In the genomic region with DNA sequence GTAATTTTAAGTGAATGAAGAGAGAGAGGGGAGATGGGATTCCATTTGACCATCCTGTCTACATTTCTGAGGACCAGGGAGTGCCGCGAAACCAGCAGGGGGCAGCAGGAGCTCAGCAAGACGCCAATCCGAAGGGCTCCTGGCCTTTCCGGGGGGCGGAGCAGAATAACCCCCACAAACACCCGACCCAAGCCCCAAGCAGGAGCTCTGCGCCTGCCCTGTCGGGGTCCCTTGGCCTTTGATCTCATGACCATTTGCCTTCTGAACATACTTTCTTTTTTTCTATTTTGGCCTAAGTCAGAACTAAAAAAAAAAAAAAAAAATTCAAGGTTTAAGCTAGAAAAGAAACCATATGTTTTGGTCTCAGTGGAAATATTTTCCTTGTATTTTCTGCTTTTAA, we compare ENCODE assay signal across 8 cellular contexts. TPM values are rescaled to one million over a fixed set of nuclear protein-coding genes. Genes with fewer than 3 reads are reported as not detected.
DNase-seq lines count a peak whose midpoint lies in the region; ATAC-seq and TF ChIP-seq lines count a peak whose summit lies in the region.

No MANE protein-coding gene starts in this region.

- peak; percentile 69 to 81 (median 76) for DNase-seq in CD4-positive, alpha-beta memory T cell
- DNase-seq in HPDE6-E6E7 (ENCODE audit: extremely low spot score) (peak; percentile 65), Panc1 (ENCODE audit: low read depth, low spot score) (peak; percentile 42), fibroblast of gingiva (ENCODE audit: low read depth) (peak; percentile 36)
- DNase-seq in activated T-cell treated with anti-CD3 and anti-CD28 coated beads, Interleukin-2, amount 50 U/mL, for 72 hours = peak; percentile 88 to 90
- peak; percentile 77 to 83 for DNase-seq in stimulated activated naive CD8-positive, alpha-beta T cell treated with anti-CD3 and anti-CD28 coated beads, Interleukin-15, amount 100 ng/mL, for 72 hours

- peaks cover 47% of the 10 kb centered on the region for H3K4me1 ChIP-seq in CD4-positive, alpha-beta memory T cell (ENCODE audit: insufficient read depth, low read length)
- 0 out of 2 replicates have a peak, but pooled peaks cover 3% of the 10 kb centered on the region for H3K4me1 ChIP-seq in Panc1 (ENCODE audit: control insufficient read depth, insufficient read depth, low read length)
- peaks cover 40 to 44% of the 10 kb centered on the region in 2 experiments for H3K4me1 ChIP-seq in neutrophil (ENCODE audit: control insufficient read depth in 1 of 2, insufficient read depth in 1 of 2, low read depth in 1 of 2, low read length in 1 of 2)

- TF ChIP-seq CTCF in Panc1 (IDR thresholded peaks at IDR 0.05) = peak; percentile 98
- TF ChIP-seq CTCF in neutrophil (IDR thresholded peaks at IDR 0.05) = peak; percentile 53

- no TSS peak for BruUV-seq in Panc1 (replicated peaks; lab: Mats Ljungman, UMichigan)

- peak; percentile 96 for ATAC-seq in Panc1
- ATAC-seq in activated T-cell treated with anti-CD3 and anti-CD28 coated beads, Interleukin-2, amount 50 U/mL, for 72 hours (replicated peaks in 1 of 2) = peak; percentile 8 to 34
- peak; percentile 34 for ATAC-seq in stimulated activated naive CD8-positive, alpha-beta T cell treated with anti-CD3 and anti-CD28 coated beads, Interleukin-15, amount 100 ng/mL, for 72 hours
- no peak for ATAC-seq in GM19397 (IDR thresholded peaks at IDR 0.05; ENCODE audit: unreplicated experiment)

- no peaks in the 10 kb centered on the region for H3K9me3 ChIP-seq in CD4-positive, alpha-beta memory T cell (ENCODE audit: control insufficient read depth in 1 of 2, low read length in 2 of 2)
- H3K9me3 ChIP-seq in Panc1 (ENCODE audit: control insufficient read depth, insufficient read depth, low read depth, low read length) (no peaks in the 10 kb centered on the region), neutrophil (no peaks in the 10 kb centered on the region)

- intact Hi-C loops in CD4-positive, alpha-beta memory T cell (cut with micrococcal nuclease) = loop anchor here (1.0 to 2.0 kb wide), 6 partner anchors 26 to 290 kb away; a partner anchor contains a TSS
- intact Hi-C loops in Panc1 (cut with micrococcal nuclease; ENCODE audit: unreplicated experiment) = loop anchor here (2.0 to 10.0 kb wide), 3 partner anchors 92 to 286 kb away; no protein-coding TSS in a partner anchor

- H3K27ac Mint-ChIP-seq in CD4-positive, alpha-beta memory T cell = peak overlapping the region in 6 of 7 donors; percentile 26 to 93 (median 77)
- H3K27ac Mint-ChIP-seq in activated T-cell treated with anti-CD3 and anti-CD28 coated beads, Interleukin-2, amount 50 U/mL, for 72 hours = peak overlapping the region; percentile 89
- peak overlapping the region; percentile 83 to 87 for H3K27ac Mint-ChIP-seq in stimulated activated naive CD8-positive, alpha-beta T cell treated with anti-CD3 and anti-CD28 coated beads, Interleukin-15, amount 100 ng/mL, for 72 hours

- in situ Hi-C loops in Panc1 (cut with HindIII; ENCODE audit: low pct_unique_long_range_greater_than_20kb, low sequenced_read_pairs) = no loop called here

- no peaks in the 10 kb centered on the region for H3K9me3 Mint-ChIP-seq in CD4-positive, alpha-beta memory T cell
- no peaks in the 10 kb centered on the region for H3K9me3 Mint-ChIP-seq in activated T-cell treated with anti-CD3 and anti-CD28 coated beads, Interleukin-2, amount 50 U/mL, for 72 hours
- no peaks in the 10 kb centered on the region for H3K9me3 Mint-ChIP-seq in stimulated activated naive CD8-positive, alpha-beta T cell treated with anti-CD3 and anti-CD28 coated beads, Interleukin-15, amount 100 ng/mL, for 72 hours

- CTCF ChIA-PET in CD4-positive, alpha-beta memory T cell (lab: Charles Lee; ENCODE audit: partially characterized antibody) = interaction anchor here (0.6 to 3.3 kb wide), 66 partner anchors 9 to 1061 kb away, joined by 3 to 138 read pairs (median 6); a partner anchor contains a TSS
- CTCF ChIA-PET in Panc1 (lab: Charles Lee) = interaction anchor here (0.6 to 1.5 kb wide), 16 partner anchors 11 to 153 kb away, joined by 3 to 12 read pairs (median 4); a partner anchor contains a TSS

- peaks cover 42 to 43% of the 10 kb centered on the region in 2 donors for H3K36me3 Mint-ChIP-seq in CD4-positive, alpha-beta memory T cell
- H3K36me3 Mint-ChIP-seq in activated T-cell treated with anti-CD3 and anti-CD28 coated beads, Interleukin-2, amount 50 U/mL, for 72 hours (ENCODE audit: insufficient read depth in 2 of 2) = peaks cover 12 to 48% of the 10 kb centered on the region in 2 donors

- POLR2A ChIA-PET in CD4-positive, alpha-beta memory T cell (lab: Charles Lee; ENCODE audit: partially characterized antibody) = interaction anchor here (0.6 to 3.3 kb wide), 24 partner anchors 11 to 147 kb away, joined by 3 to 26 read pairs (median 6); a partner anchor contains a TSS
- POLR2A ChIA-PET in Panc1 (lab: Charles Lee) = no interaction called here

- H3K4me3 ChIP-seq in CD4-positive, alpha-beta memory T cell (ENCODE audit: low read length in 2 of 2) = no peak overlapping the region
- H3K4me3 ChIP-seq in Panc1 (ENCODE audit: low read depth in 2 of 2, low read length in 2 of 2) (no peak overlapping the region), neutrophil (ENCODE audit: low read depth in 1 of 2, low read length in 1 of 2) (no peak overlapping the region)

- H3K27me3 Mint-ChIP-seq in CD4-positive, alpha-beta memory T cell = no peaks in the 10 kb centered on the region
- H3K27me3 Mint-ChIP-seq in activated T-cell treated with anti-CD3 and anti-CD28 coated beads, Interleukin-2, amount 50 U/mL, for 72 hours (ENCODE audit: low read depth) = no peaks in the 10 kb centered on the region
- H3K27me3 Mint-ChIP-seq in stimulated activated naive CD8-positive, alpha-beta T cell treated with anti-CD3 and anti-CD28 coated beads, Interleukin-15, amount 100 ng/mL, for 72 hours = no peaks in the 10 kb centered on the region

- peak overlapping the region; percentile 27 for H3K27ac ChIP-seq in CD4-positive, alpha-beta memory T cell (ENCODE audit: low read depth, low read length)
- H3K27ac ChIP-seq in Panc1 (ENCODE audit: low read length) (no peak overlapping the region), neutrophil (peak overlapping the region; percentile 52)

- H3K36me3 ChIP-seq in CD4-positive, alpha-beta memory T cell (ENCODE audit: insufficient read depth, low read length) = peaks cover 27% of the 10 kb centered on the region
- H3K36me3 ChIP-seq in Panc1 (ENCODE audit: control insufficient read depth, insufficient read depth, low read length) (no peaks in the 10 kb centered on the region), neutrophil (peaks cover 100% of the 10 kb centered on the region)

- H3K4me1 Mint-ChIP-seq in CD4-positive, alpha-beta memory T cell = peaks cover 3 to 14% (median 9%) of the 10 kb centered on the region in 4 donors
- peaks cover 32% of the 10 kb centered on the region for H3K4me1 Mint-ChIP-seq in activated T-cell treated with anti-CD3 and anti-CD28 coated beads, Interleukin-2, amount 50 U/mL, for 72 hours (ENCODE audit: low read depth)
- peaks cover 35% of the 10 kb centered on the region for H3K4me1 Mint-ChIP-seq in stimulated activated naive CD8-positive, alpha-beta T cell treated with anti-CD3 and anti-CD28 coated beads, Interleukin-15, amount 100 ng/mL, for 72 hours

- H3K4me3 Mint-ChIP-seq in CD4-positive, alpha-beta memory T cell = peak overlapping the region in 7 of 8 donors; percentile 13 to 70 (median 47)
- peak overlapping the region in 1 of 2 donors; percentile 76 for H3K4me3 Mint-ChIP-seq in activated T-cell treated with anti-CD3 and anti-CD28 coated beads, Interleukin-2, amount 50 U/mL, for 72 hours
- H3K4me3 Mint-ChIP-seq in stimulated activated naive CD8-positive, alpha-beta T cell treated with anti-CD3 and anti-CD28 coated beads, Interleukin-15, amount 100 ng/mL, for 72 hours = peak overlapping the region in 1 of 2 donors; percentile 30

- no peaks in the 10 kb centered on the region for H3K27me3 ChIP-seq in CD4-positive, alpha-beta memory T cell (ENCODE audit: insufficient read depth, low read length)
- H3K27me3 ChIP-seq in Panc1 (ENCODE audit: control insufficient read depth, insufficient read depth, low read length) (peaks cover 7% of the 10 kb centered on the region; the same call in 1 of the 2 replicates), neutrophil (no peaks in the 10 kb centered on the region)

RNA-seq across cellular contexts. Expression of a gene that starts 21.9 kb away (rescaled TPM):
- not detected for total RNA-seq in CD4-positive, alpha-beta memory T cell
- not detected for polyA plus RNA-seq in CD4-positive, alpha-beta memory T cell
- not detected for total RNA-seq in Panc1 (2021; ENCODE audit: unreplicated experiment)
- polyA plus RNA-seq in Panc1 (2012; ENCODE audit: insufficient read length) = not detected
- not detected for total RNA-seq in activated T-cell treated with anti-CD3 and anti-CD28 coated beads, Interleukin-2, amount 50 U/mL, for 72 hours

RNA-seq across cellular contexts. Expression of a gene that starts 26.4 kb away (rescaled TPM):
- 100 to 1,000 TPM; 115 to 116 TPM for total RNA-seq in CD4-positive, alpha-beta memory T cell
- 100 to 1,000 TPM; 169 to 194 TPM for polyA plus RNA-seq in CD4-positive, alpha-beta memory T cell
- 0.39 TPM for total RNA-seq in Panc1 (2021; ENCODE audit: unreplicated experiment)
- not detected for polyA plus RNA-seq in Panc1 (2012; ENCODE audit: insufficient read length)
- total RNA-seq in activated T-cell treated with anti-CD3 and anti-CD28 coated beads, Interleukin-2, amount 50 U/mL, for 72 hours = 100 to 1,000 TPM; 272 to 369 TPM

RNA-seq across cellular contexts. Expression of a gene that starts 45.7 kb away (rescaled TPM):
- not detected for total RNA-seq in CD4-positive, alpha-beta memory T cell
- polyA plus RNA-seq in CD4-positive, alpha-beta memory T cell = not detected
- total RNA-seq in Panc1 (2021; ENCODE audit: unreplicated experiment) = 0.33 TPM
- polyA plus RNA-seq in Panc1 (2012; ENCODE audit: insufficient read length) = not detected
- total RNA-seq in activated T-cell treated with anti-CD3 and anti-CD28 coated beads, Interleukin-2, amount 50 U/mL, for 72 hours = under 1 TPM; 0.46 to 0.53 TPM

RNA-seq across cellular contexts. Expression of a gene that starts 53.8 kb away (rescaled TPM):
- 10 to 100 TPM; 29.9 to 32.0 TPM for total RNA-seq in CD4-positive, alpha-beta memory T cell
- 10 to 100 TPM; 12.3 to 12.6 TPM for polyA plus RNA-seq in CD4-positive, alpha-beta memory T cell
- total RNA-seq in Panc1 (2021; ENCODE audit: unreplicated experiment) = 1.0 TPM
- polyA plus RNA-seq in Panc1 (2012; ENCODE audit: insufficient read length) = 0.38 TPM
- total RNA-seq in activated T-cell treated with anti-CD3 and anti-CD28 coated beads, Interleukin-2, amount 50 U/mL, for 72 hours = 10 to 100 TPM; 71.3 to 76.3 TPM

Comparison
In these comparisons a context has a peak if more than half of its experiments do, and no peak if none do; other contexts are left out.
1. DNase-seq: peak in every context shown above with its lines; median percentile 89 in activated T-cell treated with anti-CD3 and anti-CD28 coated beads, Interleukin-2, amount 50 U/mL, for 72 hours; 80 in stimulated activated naive CD8-positive, alpha-beta T cell treated with anti-CD3 and anti-CD28 coated beads, Interleukin-15, amount 100 ng/mL, for 72 hours; 76 in CD4-positive, alpha-beta memory T cell; 65 in HPDE6-E6E7; 42 in Panc1; 36 in fibroblast of gingiva.
2. RNA of a gene that starts 26.4 kb away (total RNA-seq): 272 to 369 TPM in activated T-cell treated with anti-CD3 and anti-CD28 coated beads, Interleukin-2, amount 50 U/mL, for 72 hours and 115 to 116 TPM in CD4-positive, alpha-beta memory T cell; 0.39 TPM in Panc1 (single experiment); every median in the first group is over 10 times any median in the second.
3. Peak in every context shown above with its lines, with median percentiles within 50 percentile points of each other: H3K27ac Mint-ChIP-seq.